Comparison of ENCODE assay signal across 20 cellular contexts in genomic region chr11:27451528-27451927, GRCh38. TPM values are rescaled to one million over a fixed set of nuclear protein-coding genes. Genes with fewer than 3 reads are reported as not detected.
A peak's percentile ranks its signal among the peaks of the same experiment; 100 is the strongest.
DNase-seq lines count a peak whose midpoint lies in the region; ATAC-seq and TF ChIP-seq lines count a peak whose summit lies in the region.
"Had no signal": no experiment of that assay in that cellular context is flagged by ENCODE, and none has a peak within 500 bp of the region (broad histone marks: within the 10 kb centered on the region; RNA-seq: fewer than 3 reads in every experiment).

No MANE protein-coding gene starts in this region.

- DNase-seq in EH (ENCODE audit: low read depth) = peak; percentile 59
- DNase-seq in SK-N-MC (ENCODE audit: low read depth, low spot score) = no peak
- no peak for DNase-seq in cardiac muscle cell (ENCODE audit: low read depth in 1 of 2, low spot score in 1 of 2)
- DNase-seq in omental fat pad (ENCODE audit: low spot score) = no peak
- no peak for DNase-seq in GM19238 (ENCODE audit: insufficient read length, low spot score)
- DNase-seq in left lobe of liver (ENCODE audit: low spot score) = no peak
- DNase-seq in Calu3 = no peak
- no peak for DNase-seq in NCI-H1417 treated with DMSO at 0.1 percent for 48 hours (lab: John Stamatoyannopoulos, UW)
- DNase-seq: activated CD4-positive, alpha-beta T cell treated with anti-CD3 and anti-CD28 coated beads for 36 hours; activated CD8-positive, alpha-beta memory T cell treated with anti-CD3 and anti-CD28 coated beads, Interleukin-2, amount 50 U/mL, for 48 hours; activated naive CD4-positive, alpha-beta T cell treated with Interleukin-2 at 50 U/mL for 16 hours; foreskin keratinocyte; GDM1; KG1; SIG-M5; stimulated activated naive B cell treated with anti-CD40 and anti-IgM and Interleukin-4, amounts not matched to agents 10 μg/mL and 1 μg/mL and 100 μg/mL, for 72 hours had no signal

- H3K36me3 ChIP-seq in SK-N-MC (ENCODE audit: insufficient read depth, low read length) (no peaks in the 10 kb centered on the region), cardiac muscle cell (no peaks in the 10 kb centered on the region)
- H3K36me3 ChIP-seq: neutrophil, vagina had no signal

- peak overlapping the region; percentile 66 for H3K27ac ChIP-seq in SK-N-MC
- H3K27ac ChIP-seq in cardiac muscle cell = peak overlapping the region; percentile 15
- H3K27ac ChIP-seq: foreskin keratinocyte, neutrophil, vagina had no signal

- H3K4me3 Mint-ChIP-seq in Calu3 (ENCODE audit: low read depth, unreplicated experiment) = no peak overlapping the region
- H3K4me3 Mint-ChIP-seq: activated CD4-positive, alpha-beta T cell treated with anti-CD3 and anti-CD28 coated beads for 36 hours; memory B cell; stimulated activated naive B cell treated with anti-CD40 and anti-IgM and Interleukin-4, amounts not matched to agents 10 μg/mL and 1 μg/mL and 100 μg/mL, for 72 hours; T-helper 2 cell treated with Interferon-gamma antibody and Interleukin-4, amounts not matched to agents 5 μg/mL and 100 μg/mL, for 36 hours had no signal

- H3K27ac Mint-ChIP-seq in Calu3 (ENCODE audit: unreplicated experiment) = no peak overlapping the region
- H3K27ac Mint-ChIP-seq: activated CD4-positive, alpha-beta T cell treated with anti-CD3 and anti-CD28 coated beads for 36 hours; memory B cell; stimulated activated naive B cell treated with anti-CD40 and anti-IgM and Interleukin-4, amounts not matched to agents 10 μg/mL and 1 μg/mL and 100 μg/mL, for 72 hours; T-helper 2 cell treated with Interferon-gamma antibody and Interleukin-4, amounts not matched to agents 5 μg/mL and 100 μg/mL, for 36 hours had no signal

- H3K9me3 Mint-ChIP-seq in Calu3 (ENCODE audit: low read depth, unreplicated experiment) = no peaks in the 10 kb centered on the region
- H3K9me3 Mint-ChIP-seq: memory B cell; T-helper 2 cell treated with Interferon-gamma antibody and Interleukin-4, amounts not matched to agents 5 μg/mL and 100 μg/mL, for 36 hours had no signal

- intact Hi-C loops in Calu3 (cut with micrococcal nuclease; ENCODE audit: unreplicated experiment) = no loop called here

- no peaks in the 10 kb centered on the region for H3K36me3 Mint-ChIP-seq in Calu3 (ENCODE audit: insufficient read depth, unreplicated experiment)
- H3K36me3 Mint-ChIP-seq: stimulated activated naive B cell treated with anti-CD40 and anti-IgM and Interleukin-4, amounts not matched to agents 10 μg/mL and 1 μg/mL and 100 μg/mL, for 72 hours had no signal

- no TSS peak for BruUV-seq in Calu3 (replicated peaks; lab: Mats Ljungman, UMichigan)

- peaks cover 50% of the 10 kb centered on the region for H3K4me1 Mint-ChIP-seq in Calu3 (ENCODE audit: low read depth, unreplicated experiment)
- H3K4me1 Mint-ChIP-seq: activated CD4-positive, alpha-beta T cell treated with anti-CD3 and anti-CD28 coated beads for 36 hours; memory B cell; stimulated activated naive B cell treated with anti-CD40 and anti-IgM and Interleukin-4, amounts not matched to agents 10 μg/mL and 1 μg/mL and 100 μg/mL, for 72 hours had no signal

- H3K4me3 ChIP-seq in SK-N-MC (no peak overlapping the region), cardiac muscle cell (no peak overlapping the region)
- H3K4me3 ChIP-seq: vagina had no signal

- H3K9me3 ChIP-seq in SK-N-MC (ENCODE audit: low read depth, low read length) (no peaks in the 10 kb centered on the region), cardiac muscle cell (ENCODE audit: low read depth) (no peaks in the 10 kb centered on the region)
- H3K9me3 ChIP-seq: neutrophil, vagina had no signal

- no peak overlapping the region for H3K9ac ChIP-seq in SK-N-MC (ENCODE audit: insufficient read length)

- ATAC-seq in omental fat pad (ENCODE audit: low FRiP score) (peak; percentile 73), left lobe of liver (no peak)
- ATAC-seq: activated CD4-positive, alpha-beta T cell treated with anti-CD3 and anti-CD28 coated beads for 36 hours; foreskin keratinocyte; stimulated activated naive B cell treated with anti-CD40 and anti-IgM and Interleukin-4, amounts not matched to agents 10 μg/mL and 1 μg/mL and 100 μg/mL, for 72 hours had no signal

- CTCF ChIA-PET in Calu3 (lab: Charles Lee) = interaction anchor here (1.2 kb wide), 1 partner anchor 21 kb away, joined by 4 read pairs; the partner anchor contains the start of gene LGR4

- no peak for TF ChIP-seq CTCF in cardiac muscle cell (IDR thresholded peaks at IDR 0.05; ENCODE audit: low read depth, low read length)
- TF ChIP-seq CTCF in omental fat pad (IDR thresholded peaks at IDR 0.05) = no peak
- no peak for TF ChIP-seq CTCF in Calu3 (IDR thresholded peaks at IDR 0.05; ENCODE audit: unreplicated experiment)

- H3K27me3 ChIP-seq in cardiac muscle cell = no peaks in the 10 kb centered on the region
- H3K27me3 ChIP-seq: foreskin keratinocyte, neutrophil, vagina had no signal

- peaks cover 3% of the 10 kb centered on the region for H3K4me1 ChIP-seq in cardiac muscle cell (ENCODE audit: low read depth)

- H3K27me3 Mint-ChIP-seq in Calu3 (ENCODE audit: unreplicated experiment) = no peaks in the 10 kb centered on the region
- H3K27me3 Mint-ChIP-seq: memory B cell; stimulated activated naive B cell treated with anti-CD40 and anti-IgM and Interleukin-4, amounts not matched to agents 10 μg/mL and 1 μg/mL and 100 μg/mL, for 72 hours had no signal

RNA-seq across cellular contexts. Expression of gene LGR4, which starts 21.1 kb away (rescaled TPM):
- 84.2 and 89.3 TPM in 2 replicates for total RNA-seq in cardiac muscle cell
- polyA plus RNA-seq in cardiac muscle cell = 52.4 and 66.1 TPM in 2 replicates
- 10 to 100 TPM; 18.1 to 31.5 (median 26.1) TPM for total RNA-seq in omental fat pad
- total RNA-seq in left lobe of liver = 50.8 TPM
- 50.0 and 51.4 TPM in 2 replicates for total RNA-seq in Calu3 (2022)

RNA-seq across cellular contexts. Expression of gene LIN7C, which starts 55.0 kb away (rescaled TPM):
- total RNA-seq in cardiac muscle cell (13.6 and 18.8 TPM in 2 replicates), omental fat pad (10 to 100 TPM; 26.5 to 37.7 (median 30.3) TPM), left lobe of liver (22.3 TPM), Calu3 (2022) (43.7 and 46.4 TPM in 2 replicates)
- polyA plus RNA-seq in cardiac muscle cell = 13.1 and 30.1 TPM in 2 replicates
